8 cellular contexts compared by ENCODE assay signal in the genomic region with DNA sequence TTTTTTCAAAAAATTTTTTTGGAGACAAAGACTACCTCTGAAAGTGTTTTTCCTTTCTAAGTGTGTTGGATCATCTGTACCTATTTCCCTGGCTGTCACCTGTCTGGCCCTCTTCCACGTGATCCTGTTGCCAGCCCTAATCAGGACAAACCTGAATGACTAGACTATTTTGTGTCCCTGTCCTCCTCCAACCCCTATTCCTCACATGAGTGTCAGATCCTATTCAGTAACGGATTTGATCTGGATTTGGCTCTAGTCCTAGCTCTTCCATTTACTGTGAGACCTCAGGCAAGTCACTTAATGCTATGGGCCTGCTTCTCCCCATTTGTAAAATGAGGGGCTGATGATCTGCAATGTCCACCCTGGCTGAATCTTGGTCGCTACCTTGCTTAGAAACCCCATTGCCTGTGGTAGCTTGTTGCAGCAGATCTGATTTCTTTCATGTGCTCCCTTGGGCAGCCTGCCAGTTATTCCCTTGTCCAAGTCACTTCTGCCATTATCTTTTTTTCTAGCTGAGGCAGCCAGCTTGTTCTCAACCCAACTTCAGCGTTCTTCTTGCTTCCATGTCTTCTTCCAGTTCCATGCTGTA. TPM values are rescaled to one million over a fixed set of nuclear protein-coding genes. Genes with fewer than 3 reads are reported as not detected.
DNase-seq lines count a peak whose midpoint lies in the region; ATAC-seq and TF ChIP-seq lines count a peak whose summit lies in the region.

No MANE protein-coding gene starts in this region.

- no peak overlapping the region for H3K4me3 ChIP-seq in Caco-2 (ENCODE audit: low read depth, low read length)

- H3K4me3 Mint-ChIP-seq in Caco-2 (ENCODE audit: unreplicated experiment) (peak overlapping the region; percentile 0), naive B cell (peak overlapping the region in 4 of 8 donors; percentile 7 to 59 (median 27)), nephron progenitor cell (no peak overlapping the region)

- H3K4me1 ChIP-seq in Caco-2 = peaks cover 40% of the 10 kb centered on the region

- POLR2A ChIA-PET in Caco-2 (lab: Charles Lee) = interaction anchor here (0.6 to 1.8 kb wide), 2 partner anchors 34 to 37 kb away, joined by 3 to 31 read pairs; a partner anchor contains a TSS

- H3K27ac Mint-ChIP-seq in Caco-2 (ENCODE audit: unreplicated experiment) = peak overlapping the region; percentile 43
- H3K27ac Mint-ChIP-seq in naive B cell = peak overlapping the region; percentile 21 to 98 (median 90)
- no peak overlapping the region for H3K27ac Mint-ChIP-seq in nephron progenitor cell

- intact Hi-C loops in Caco-2 (cut with micrococcal nuclease; ENCODE audit: unreplicated experiment) = no loop called here

- H3K9me3 Mint-ChIP-seq in Caco-2 (ENCODE audit: unreplicated experiment) (no peaks in the 10 kb centered on the region), naive B cell (peaks cover 0 to under 1% (median 0%) of the 10 kb centered on the region in 7 donors), nephron progenitor cell (peaks cover 2% of the 10 kb centered on the region)

- no peaks in the 10 kb centered on the region for H3K9me3 ChIP-seq in Caco-2

- no peaks in the 10 kb centered on the region for H3K27me3 ChIP-seq in Caco-2 (replicated peaks; ENCODE audit: control insufficient read depth, insufficient read depth, low read length)

- H3K4me1 Mint-ChIP-seq in Caco-2 (ENCODE audit: low read depth, unreplicated experiment) = peaks cover 35% of the 10 kb centered on the region
- peaks cover 43 to 64% (median 47%) of the 10 kb centered on the region in 3 donors for H3K4me1 Mint-ChIP-seq in naive B cell
- peaks cover 41% of the 10 kb centered on the region for H3K4me1 Mint-ChIP-seq in nephron progenitor cell

- no TSS peak for BruUV-seq in Caco-2 (replicated peaks; lab: Mats Ljungman, UMichigan)

- peaks cover 75% of the 10 kb centered on the region for H3K36me3 Mint-ChIP-seq in Caco-2 (ENCODE audit: insufficient read depth, unreplicated experiment)
- H3K36me3 Mint-ChIP-seq in naive B cell = peaks cover 7 to 8% of the 10 kb centered on the region in 2 donors
- H3K36me3 Mint-ChIP-seq in nephron progenitor cell (ENCODE audit: low read depth) = peaks cover 39% of the 10 kb centered on the region

- CTCF ChIA-PET in Caco-2 (lab: Charles Lee) = interaction anchor here (0.7 to 1.1 kb wide), 3 partner anchors 28 to 108 kb away, joined by 3 read pairs; a partner anchor contains a TSS

- ATAC-seq in naive B cell (ENCODE audit: low read depth in 2 of 2) (no peak), GM19395 (IDR thresholded peaks at IDR 0.05; ENCODE audit: unreplicated experiment) (no peak), GM19035 (IDR thresholded peaks at IDR 0.05; ENCODE audit: unreplicated experiment) (no peak)

- H3K27me3 Mint-ChIP-seq in Caco-2 (ENCODE audit: insufficient read depth, unreplicated experiment) (no peaks in the 10 kb centered on the region), naive B cell (no peaks in the 10 kb centered on the region), nephron progenitor cell (ENCODE audit: low read depth, poor library complexity) (peaks cover 4% of the 10 kb centered on the region)

- H3K36me3 ChIP-seq in Caco-2 (ENCODE audit: control insufficient read depth, insufficient read depth, low read length) = peaks cover 3% of the 10 kb centered on the region; the same call in 1 of the 2 replicates

- no peak for DNase-seq in Caco-2
- DNase-seq in NCI-H2196 (lab: John Stamatoyannopoulos, UW; ENCODE audit: unreplicated experiment) = peak; percentile 87
- DNase-seq in cerebellar cortex (ENCODE audit: low spot score) = peak; percentile 65
- no peak for DNase-seq in naive B cell
- no peak for DNase-seq in nephron progenitor cell
- DNase-seq in retina = no peak

- no peak for TF ChIP-seq CTCF in Caco-2 (IDR thresholded peaks at IDR 0.05; ENCODE audit: insufficient read depth in 1 of 2, low read depth in 1 of 2, low read length in 1 of 2, severe bottlenecking in 1 of 2, unreplicated experiment in 1 of 2)
- TF ChIP-seq CTCF in nephron progenitor cell (IDR thresholded peaks at IDR 0.05) = no peak

RNA-seq across cellular contexts. Expression of a gene that starts 4.8 kb away (rescaled TPM):
- 101 and 109 TPM in 2 replicates for total RNA-seq in Caco-2 (2022)
- 100 to 1,000 TPM; 150 to 257 (median 154) TPM for polyA plus RNA-seq in naive B cell (ENCODE audit: low read depth in 6 of 6)

RNA-seq across cellular contexts. Expression of a gene that starts 34.5 kb away (rescaled TPM):
- 750 and 777 TPM in 2 replicates for total RNA-seq in Caco-2 (2022)
- 100 to 1,000 TPM in 5 of 6 donors, 10 to 100 TPM in 1; 85.4 to 213 (median 173) TPM for polyA plus RNA-seq in naive B cell (ENCODE audit: low read depth in 6 of 6)

Comparison
In these comparisons a context has a peak if more than half of its experiments do, and no peak if none do; other contexts are left out.
1. DNase-seq: peak in NCI-H2196 (single experiment) and cerebellar cortex (single experiment); none in Caco-2 (0 of 2), naive B cell (single experiment), nephron progenitor cell (single experiment) and retina (single experiment).